8 cellular contexts compared by ENCODE assay signal in the genomic region with DNA sequence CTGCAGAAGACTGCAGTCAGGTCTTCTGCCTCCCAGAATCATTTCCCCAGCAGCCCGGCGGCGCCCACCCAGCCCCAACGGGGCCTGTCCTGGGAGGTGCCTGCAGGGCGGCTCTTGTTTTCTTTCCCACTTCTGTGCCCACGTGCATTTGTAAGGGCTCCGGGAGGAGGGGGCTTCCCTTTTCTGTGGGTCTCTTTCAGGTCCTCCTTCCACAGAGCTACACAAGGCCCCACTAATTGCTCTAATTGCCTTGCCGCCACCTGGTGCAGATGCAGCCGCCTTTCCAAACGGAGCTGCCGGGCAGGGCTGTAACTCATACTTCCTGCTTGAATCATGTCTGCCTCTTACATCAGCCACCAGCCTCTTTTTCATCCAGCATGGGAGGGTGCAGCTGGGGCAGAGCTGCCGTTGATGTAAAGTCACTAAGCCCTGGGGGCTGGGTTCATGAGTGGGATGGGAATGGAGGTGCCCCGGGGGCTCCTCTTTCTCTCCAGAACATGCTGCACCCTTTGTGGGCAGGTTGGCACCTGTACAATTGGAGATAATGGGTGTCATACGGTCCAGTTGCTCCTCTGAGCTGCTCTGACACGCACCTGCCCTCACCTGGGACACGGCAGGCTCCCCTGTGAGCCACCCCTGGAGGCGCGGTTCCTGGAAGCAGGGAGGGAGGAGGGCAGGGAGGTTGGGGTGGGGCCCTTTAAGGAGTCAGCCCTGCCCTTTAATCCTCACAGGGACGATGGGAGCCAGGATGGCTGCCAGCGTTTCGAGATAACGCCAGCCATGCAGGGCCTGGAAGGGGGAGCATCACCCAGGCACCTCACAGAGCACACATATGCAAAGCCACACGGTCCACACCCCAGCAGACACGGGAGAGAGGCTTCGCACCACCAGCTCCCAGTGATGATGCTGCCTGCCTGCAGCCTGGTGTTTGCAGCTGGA. TPM values are rescaled to one million over a fixed set of nuclear protein-coding genes. Genes with fewer than 3 reads are reported as not detected.
A peak's percentile ranks its signal among the peaks of the same experiment; 100 is the strongest.
DNase-seq lines count a peak whose midpoint lies in the region; TF ChIP-seq lines count a peak whose summit lies in the region.

No MANE protein-coding gene starts in this region.

- H3K4me3 ChIP-seq in MM.1S (ENCODE audit: low read length) (peak overlapping the region; percentile 42), adipocyte (ENCODE audit: low read length) (peak overlapping the region; percentile 84), right atrium auricular region (peak overlapping the region; percentile 16 to 48), skeletal muscle satellite cell (ENCODE audit: low read length) (peak overlapping the region; percentile 53)

- peak overlapping the region; percentile 74 for H2AFZ ChIP-seq in MM.1S (ENCODE audit: low read length)

- peak overlapping the region; percentile 71; the same call in 1 of the 2 replicates for H3K27ac ChIP-seq in MM.1S (ENCODE audit: low read length)
- H3K27ac ChIP-seq in right atrium auricular region, result peak overlapping the region; percentile 63 to 85

- no peaks in the 10 kb centered on the region for H3K9me3 ChIP-seq in MM.1S (replicated peaks; ENCODE audit: insufficient read depth, low read length)
- H3K9me3 ChIP-seq in adipocyte (ENCODE audit: control insufficient read depth, low read length), result peaks cover 4% of the 10 kb centered on the region
- no peaks in the 10 kb centered on the region for H3K9me3 ChIP-seq in right atrium auricular region
- H3K9me3 ChIP-seq in skeletal muscle satellite cell (replicated peaks; ENCODE audit: low read length), result no peaks in the 10 kb centered on the region

- H3K4me1 ChIP-seq in MM.1S (ENCODE audit: low read length) (peaks cover 30% of the 10 kb centered on the region), adipocyte (ENCODE audit: control insufficient read depth, insufficient read depth, low read length) (peaks cover 17% of the 10 kb centered on the region), right atrium auricular region (peaks cover 0 to 18% of the 10 kb centered on the region in 2 donors), skeletal muscle satellite cell (ENCODE audit: control insufficient read depth, insufficient read depth, low read length) (peaks cover 19% of the 10 kb centered on the region)

- no peak for TF ChIP-seq CTCF in MM.1S (IDR thresholded peaks at IDR 0.05; ENCODE audit: low read length)
- no peak for TF ChIP-seq CTCF in right atrium auricular region (IDR thresholded peaks at IDR 0.05)

- H3K27me3 ChIP-seq in MM.1S (replicated peaks; ENCODE audit: insufficient read depth, low read length), result no peaks in the 10 kb centered on the region
- H3K27me3 ChIP-seq in adipocyte (replicated peaks; ENCODE audit: control insufficient read depth, insufficient read depth, low read length), result peaks cover 13% of the 10 kb centered on the region
- H3K27me3 ChIP-seq in right atrium auricular region, result no peaks in the 10 kb centered on the region
- H3K27me3 ChIP-seq in skeletal muscle satellite cell (ENCODE audit: control insufficient read depth, insufficient read depth, low read length), result peaks cover 11% of the 10 kb centered on the region

- H3K4me2 ChIP-seq in MM.1S (ENCODE audit: low read depth, low read length) (peak overlapping the region; percentile 72), skeletal muscle satellite cell (ENCODE audit: low read length) (peak overlapping the region; percentile 77)

- no peaks in the 10 kb centered on the region for H3K79me2 ChIP-seq in MM.1S (ENCODE audit: low read length)

- DNase-seq in DMS53 treated with DMSO at 0.1 percent for 48 hours (lab: John Stamatoyannopoulos, UW; ENCODE audit: unreplicated experiment) (peak; percentile 76), MM.1S (peak; percentile 18), SIG-M5 (lab: John Stamatoyannopoulos, UW) (peak; percentile 70), adipocyte (ENCODE audit: low read depth) (peak; percentile 95), right atrium auricular region (ENCODE audit: low spot score) (peak; percentile 76), foreskin melanocyte (no peak)
- no peak for DNase-seq in NK-92 treated with Interleukin-12 subunit alpha and Interleukin-12 subunit beta, amount 100 ng/mL, for 24 hours (lab: John Stamatoyannopoulos, UW)

- H4K20me1 ChIP-seq in MM.1S (ENCODE audit: insufficient read depth, low read length), result no peaks in the 10 kb centered on the region

- no peaks in the 10 kb centered on the region for H3K9me2 ChIP-seq in MM.1S (replicated peaks; ENCODE audit: insufficient read depth, low read length)

- peak overlapping the region; percentile 50; the same call in 1 of the 2 replicates for H3K9ac ChIP-seq in MM.1S (ENCODE audit: low read length)
- peak overlapping the region; percentile 89 for H3K9ac ChIP-seq in adipocyte (ENCODE audit: low read length)
- peak overlapping the region; percentile 42 for H3K9ac ChIP-seq in skeletal muscle satellite cell (ENCODE audit: low read depth, low read length)

- peaks cover 17% of the 10 kb centered on the region for H3F3A ChIP-seq in MM.1S (ENCODE audit: insufficient read depth, low read length)

- H3K36me3 ChIP-seq in MM.1S (replicated peaks; ENCODE audit: insufficient read depth, low read length) (no peaks in the 10 kb centered on the region), adipocyte (ENCODE audit: control insufficient read depth, insufficient read depth, low read length, severe bottlenecking) (no peaks in the 10 kb centered on the region), right atrium auricular region (no peaks in the 10 kb centered on the region), skeletal muscle satellite cell (ENCODE audit: insufficient read depth, low read length) (no peaks in the 10 kb centered on the region)

RNA-seq across cellular contexts. Expression of a gene that starts 41.1 kb away (rescaled TPM):
- 10 to 100 TPM; 11.8 to 12.6 TPM for total RNA-seq in right atrium auricular region
- 19.7 and 23.3 TPM in 2 replicates for total RNA-seq in skeletal muscle satellite cell (2012; rRNA removed)

Comparison
In these comparisons a context has a peak if more than half of its experiments do, and no peak if none do; other contexts are left out.
1. DNase-seq: peak in DMS53 treated with DMSO at 0.1 percent for 48 hours (single experiment), MM.1S (single experiment), SIG-M5 (single experiment), adipocyte (single experiment) and right atrium auricular region (single experiment); none in NK-92 treated with Interleukin-12 subunit alpha and Interleukin-12 subunit beta, amount 100 ng/mL, for 24 hours (single experiment) and foreskin melanocyte (single experiment).
2. H3K4me3 ChIP-seq: peak in every context shown above with its lines; median percentile 84 in adipocyte; 53 in skeletal muscle satellite cell; 42 in MM.1S; 32 in right atrium auricular region.
3. Peak in every context shown above with its lines, with median percentiles within 50 percentile points of each other: H3K9ac ChIP-seq.